21 cellular contexts compared by ENCODE assay signal in the genomic region with DNA sequence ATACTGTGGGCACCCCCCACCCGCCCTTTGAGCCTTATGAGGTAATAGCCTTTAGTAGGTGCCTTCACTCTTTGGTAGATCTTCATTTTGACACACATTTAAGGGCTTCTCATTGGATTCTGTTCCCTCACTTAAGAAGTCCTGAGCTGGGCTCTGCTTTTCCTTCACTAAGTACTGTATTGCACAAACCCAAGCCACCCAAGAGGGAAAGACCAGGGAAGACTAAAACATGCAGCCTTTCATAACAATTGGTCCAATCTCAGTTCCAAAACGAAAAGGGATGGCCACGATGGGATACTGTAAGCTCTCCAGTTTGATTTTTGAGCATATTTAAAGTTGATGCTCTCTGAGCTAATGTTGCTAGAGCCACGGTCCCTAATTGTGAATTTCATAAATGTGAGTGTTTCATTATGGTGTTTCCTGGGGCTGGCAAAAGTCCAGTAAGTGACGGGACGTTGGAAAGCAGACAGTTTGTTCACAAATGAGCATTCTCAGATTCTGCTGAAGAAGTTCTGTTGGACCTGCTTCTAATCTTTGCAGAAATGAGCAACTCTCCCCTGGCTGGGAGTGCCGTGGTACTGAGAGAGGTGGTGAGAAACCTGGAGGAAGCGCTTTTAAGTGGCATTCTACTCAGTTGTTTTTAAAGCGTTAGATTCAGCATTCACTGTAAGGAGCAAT. TPM values are rescaled to one million over a fixed set of nuclear protein-coding genes. Genes with fewer than 3 reads are reported as not detected.
DNase-seq lines count a peak whose midpoint lies in the region; ATAC-seq and TF ChIP-seq lines count a peak whose summit lies in the region.
"Had no signal": no experiment of that assay in that cellular context is flagged by ENCODE, and none has a peak within 500 bp of the region (broad histone marks: within the 10 kb centered on the region; RNA-seq: fewer than 3 reads in every experiment).

No MANE protein-coding gene starts in this region.

- no TSS peak for BruUV-seq in mammary epithelial cell (replicated peaks; lab: Mats Ljungman, UMichigan)

- no peak for DNase-seq in mammary epithelial cell
- DNase-seq in breast epithelium (ENCODE audit: low spot score in 2 of 2) = no peak
- peak; percentile 40 for DNase-seq in fibroblast of pulmonary artery (ENCODE audit: low read depth)
- no peak for DNase-seq in osteoblast (ENCODE audit: insufficient read length, low spot score, missing footprints)
- DNase-seq in HK-2 (ENCODE audit: unreplicated experiment) = no peak
- no peak for DNase-seq in stimulated activated effector memory CD8-positive, alpha-beta T cell treated with anti-CD3 and anti-CD28 coated beads, Interleukin-12 subunit alpha, Interleukin-12 subunit beta, amount 100 ng/mL, for 72 hours (ENCODE audit: low spot score in 2 of 2)
- DNase-seq in DMS153 treated with DMSO at 0.1 percent for 48 hours (lab: John Stamatoyannopoulos, UW; ENCODE audit: unreplicated experiment) = no peak
- no peak for DNase-seq in SIG-M5 (lab: John Stamatoyannopoulos, UW)
- DNase-seq: activated CD4-positive, alpha-beta T cell treated with anti-CD3 and anti-CD28 coated beads, Interleukin-2, amount 50 U/mL, for 4 hours; BE2C; Caco-2; colonic mucosa; Kasumi-1; kidney glomerular epithelial cell; NCI-H1048; NCI-H2081; NCI-H510A; stimulated activated CD4-positive, alpha-beta T cell treated with anti-CD3 and anti-CD28 coated beads, Interleukin-15, amount 100 ng/mL, for 24 hours had no signal

- TF ChIP-seq POLR2A in breast epithelium (IDR thresholded peaks at IDR 0.05) = no peak

- H3K9ac ChIP-seq in mammary epithelial cell (ENCODE audit: insufficient read depth, low read length) = no peak overlapping the region

- H3K36me3 Mint-ChIP-seq in stimulated activated effector memory CD8-positive, alpha-beta T cell treated with anti-CD3 and anti-CD28 coated beads, Interleukin-12 subunit alpha, Interleukin-12 subunit beta, amount 100 ng/mL, for 72 hours = no peaks in the 10 kb centered on the region

- CTCF ChIA-PET in mammary epithelial cell (lab: Charles Lee; ENCODE audit: low non-redundant PET) = no interaction called here

- H3K27ac ChIP-seq in mammary epithelial cell (ENCODE audit: insufficient read depth, low read depth, low read length) = no peak overlapping the region
- peak overlapping the region in 1 of 2 donors; percentile 1 for H3K27ac ChIP-seq in breast epithelium
- no peak overlapping the region for H3K27ac ChIP-seq in osteoblast (ENCODE audit: low read depth, low read length)
- H3K27ac ChIP-seq: 22Rv1, colonic mucosa had no signal

- no peaks in the 10 kb centered on the region for H3K27me3 ChIP-seq in mammary epithelial cell (ENCODE audit: insufficient read depth, low read length)
- no peaks in the 10 kb centered on the region for H3K27me3 ChIP-seq in breast epithelium
- no peaks in the 10 kb centered on the region for H3K27me3 ChIP-seq in osteoblast (ENCODE audit: insufficient read depth, low read length)
- H3K27me3 ChIP-seq: BE2C, colonic mucosa had no signal

- H3K4me3 ChIP-seq in mammary epithelial cell (replicated peaks in 1 of 3; ENCODE audit: insufficient read depth in 1 of 3, low read depth in 2 of 3, low read length in 3 of 3) = no peak overlapping the region
- peak overlapping the region in 1 of 3 donors; percentile 2 for H3K4me3 ChIP-seq in breast epithelium
- no peak overlapping the region for H3K4me3 ChIP-seq in fibroblast of pulmonary artery (replicated peaks; ENCODE audit: low read depth, low read length)
- H3K4me3 ChIP-seq in osteoblast (ENCODE audit: insufficient read depth, low read length) = peak overlapping the region; percentile 7
- H3K4me3 ChIP-seq: colonic mucosa had no signal

- no peaks in the 10 kb centered on the region for H3K79me2 ChIP-seq in mammary epithelial cell (ENCODE audit: insufficient read depth, low read length)
- H3K79me2 ChIP-seq in osteoblast (ENCODE audit: insufficient read depth, low read length) = no peaks in the 10 kb centered on the region

- intact Hi-C loops in mammary epithelial cell (cut with micrococcal nuclease) (no loop called here), breast epithelium (cut with DNase I; ENCODE audit: low total_unique reads) (no loop called here)

- in situ Hi-C loops in mammary epithelial cell (cut with MboI; ENCODE audit: low sequenced_read_pairs in 2 of 2) = no loop called here

- H2AFZ ChIP-seq in mammary epithelial cell (ENCODE audit: low read depth, low read length) (peak overlapping the region; percentile 69), osteoblast (ENCODE audit: low read length) (no peak overlapping the region)

- WGBS in mammary epithelial cell (ENCODE audit: low coverage, missing lambda C conversion rate) = 41% methylated on average over 9 of the region's 9 CpGs

- H3K36me3 ChIP-seq in mammary epithelial cell (ENCODE audit: insufficient read depth, low read length) (no peaks in the 10 kb centered on the region), breast epithelium (no peaks in the 10 kb centered on the region), osteoblast (ENCODE audit: insufficient read depth, low read length) (no peaks in the 10 kb centered on the region)
- H3K36me3 ChIP-seq: BE2C, colonic mucosa had no signal

- no peaks in the 10 kb centered on the region for H3K4me1 ChIP-seq in mammary epithelial cell (ENCODE audit: insufficient read depth, low read length)
- H3K4me1 ChIP-seq in breast epithelium = no peaks in the 10 kb centered on the region
- H3K4me1 ChIP-seq in osteoblast (ENCODE audit: insufficient read depth, low read length) = peaks cover 4% of the 10 kb centered on the region
- H3K4me1 ChIP-seq: BE2C, Caco-2, colonic mucosa had no signal

- no peak for ATAC-seq in stimulated activated effector memory CD8-positive, alpha-beta T cell treated with anti-CD3 and anti-CD28 coated beads, Interleukin-12 subunit alpha, Interleukin-12 subunit beta, amount 100 ng/mL, for 72 hours

- no peak overlapping the region for H3K27ac Mint-ChIP-seq in stimulated activated effector memory CD8-positive, alpha-beta T cell treated with anti-CD3 and anti-CD28 coated beads, Interleukin-12 subunit alpha, Interleukin-12 subunit beta, amount 100 ng/mL, for 72 hours

- H3K9me3 ChIP-seq in mammary epithelial cell (replicated peaks; ENCODE audit: insufficient read depth, low read length) (no peaks in the 10 kb centered on the region), breast epithelium (no peaks in the 10 kb centered on the region), osteoblast (ENCODE audit: low read depth, low read length) (no peaks in the 10 kb centered on the region)
- H3K9me3 ChIP-seq: BE2C, Caco-2, colonic mucosa had no signal

- dilution Hi-C loops in mammary epithelial cell (cut with HindIII; ENCODE audit: low sequenced_read_pairs) = no loop called here

- H3K4me2 ChIP-seq in mammary epithelial cell (ENCODE audit: insufficient read depth, low read depth, low read length) (no peak overlapping the region), osteoblast (ENCODE audit: insufficient read depth, low read length) (peak overlapping the region; percentile 14)

- TF ChIP-seq CTCF in mammary epithelial cell (conservative IDR thresholded peaks at IDR 0.05 in 1 of 2, IDR thresholded peaks at IDR 0.05 in 1 of 2; ENCODE audit: extremely low read depth in 1 of 2, insufficient read depth in 1 of 2, low read depth in 1 of 2, low read length in 2 of 2) (no peak), breast epithelium (IDR thresholded peaks at IDR 0.05) (no peak), fibroblast of pulmonary artery (IDR thresholded peaks at IDR 0.05; ENCODE audit: low read length, missing control alignments) (no peak), osteoblast (IDR thresholded peaks at IDR 0.05; ENCODE audit: extremely low read depth, low read depth, low read length) (no peak)

- H3K4me1 Mint-ChIP-seq in stimulated activated effector memory CD8-positive, alpha-beta T cell treated with anti-CD3 and anti-CD28 coated beads, Interleukin-12 subunit alpha, Interleukin-12 subunit beta, amount 100 ng/mL, for 72 hours = no peaks in the 10 kb centered on the region

- H4K20me1 ChIP-seq in mammary epithelial cell (ENCODE audit: insufficient read depth, low read length) (no peaks in the 10 kb centered on the region), osteoblast (ENCODE audit: insufficient read depth, low read length) (no peaks in the 10 kb centered on the region)

- no peaks in the 10 kb centered on the region for H3K9me3 Mint-ChIP-seq in stimulated activated effector memory CD8-positive, alpha-beta T cell treated with anti-CD3 and anti-CD28 coated beads, Interleukin-12 subunit alpha, Interleukin-12 subunit beta, amount 100 ng/mL, for 72 hours
- H3K9me3 Mint-ChIP-seq: neural crest cell had no signal

- H3K4me3 Mint-ChIP-seq in stimulated activated effector memory CD8-positive, alpha-beta T cell treated with anti-CD3 and anti-CD28 coated beads, Interleukin-12 subunit alpha, Interleukin-12 subunit beta, amount 100 ng/mL, for 72 hours = no peak overlapping the region
- H3K4me3 Mint-ChIP-seq: neural crest cell had no signal

RNA-seq across cellular contexts. Expression of a gene that starts 9.4 kb away (rescaled TPM):
- total RNA-seq in mammary epithelial cell (10 to 100 TPM in 1 of 2 donors, 1 to 10 TPM in 1; 1.4 to 11.0 TPM), breast epithelium (10 to 100 TPM; 17.7 to 22.1 (median 19.7) TPM), osteoblast (9.8 and 18.9 TPM in 2 replicates)
- polyA plus RNA-seq in mammary epithelial cell = 2.4 TPM
- polyA minus RNA-seq in mammary epithelial cell = not detected
- total RNA-seq: T-helper 1 cell treated with Interleukin-12 subunit alpha and Interleukin-12 subunit beta and Interleukin-4 antibody, amounts not matched to agents 30 ng/mL and 1 ng/mL, for 36 hours had no signal
